In genomic region chr4:2805712-2806391, GRCh38 we compare ENCODE assay signal across 10 cellular contexts. TPM values are rescaled to one million over a fixed set of nuclear protein-coding genes. Genes with fewer than 3 reads are reported as not detected.
DNase-seq lines count a peak whose midpoint lies in the region; ATAC-seq, FAIRE-seq and TF ChIP-seq lines count a peak whose summit lies in the region.
"Had no signal": no experiment of that assay in that cellular context is flagged by ENCODE, and none has a peak within 500 bp of the region (broad histone marks: within the 10 kb centered on the region; RNA-seq: fewer than 3 reads in every experiment).

No MANE protein-coding gene starts in this region.

- H3K4me2 ChIP-seq in IMR-90 (ENCODE audit: low read depth, low read length) (no peak overlapping the region), smooth muscle cell (no peak overlapping the region)

- WGBS in IMR-90 (ENCODE audit: extremely low coverage in 2 of 2, insufficient read length in 1 of 2), 2 experiments = 69% methylated on average over 5 of the region's 21 CpGs; no CpG with 5 or more reads in 1 of the 2 experiments
- WGBS in small intestine, 3 donors = 22 to 33% (median 32%) methylated on average over 18 to 21 of the region's 21 CpGs
- 93% methylated on average over 16 of the region's 21 CpGs for WGBS in smooth muscle cell (ENCODE audit: low lambda C conversion rate)

- no peak overlapping the region for H3K4ac ChIP-seq in IMR-90 (ENCODE audit: low read depth, low read length)

- no peak overlapping the region for H2BK5ac ChIP-seq in IMR-90 (ENCODE audit: low read depth, low read length, poor library complexity, severe bottlenecking)

- dilution Hi-C loops in IMR-90 (cut with HindIII; ENCODE audit: low sequenced_read_pairs, unreplicated experiment) = no loop called here

- TF ChIP-seq RAD21 in IMR-90 (IDR thresholded peaks at IDR 0.05; ENCODE audit: low read length) = no peak

- CTCF ChIA-PET in IMR-90 (lab: Yijun Ruan, JAX) = no interaction called here

- H3K27me3 ChIP-seq in IMR-90 (ENCODE audit: control insufficient read depth, insufficient read depth, low read length) (no peaks in the 10 kb centered on the region), breast epithelium (no peaks in the 10 kb centered on the region), small intestine (ENCODE audit: control insufficient read depth in 2 of 2, insufficient read depth in 2 of 2, low read length in 2 of 2) (no peaks in the 10 kb centered on the region), smooth muscle cell (ENCODE audit: low read depth) (no peaks in the 10 kb centered on the region)

- no peak overlapping the region for H2BK120ac ChIP-seq in IMR-90 (ENCODE audit: low read depth, low read length)

- H3K27ac ChIP-seq in IMR-90 (ENCODE audit: insufficient read depth, low read length) (no peak overlapping the region), breast epithelium (peak overlapping the region; percentile 54 to 73), kidney (ENCODE audit: low read depth in 2 of 2, low read length in 2 of 2) (peak overlapping the region in 1 of 2 donors; percentile 32), small intestine (ENCODE audit: low read depth in 1 of 2, low read length in 1 of 2) (peak overlapping the region; percentile 70 to 83), smooth muscle cell (ENCODE audit: low read depth) (no peak overlapping the region)

- H3K56ac ChIP-seq in IMR-90 (ENCODE audit: extremely low read depth, insufficient read depth, low read length) = no peak overlapping the region

- FAIRE-seq in kidney (lab: Jason Lieb, UNC) (no peak), small intestine (lab: Jason Lieb, UNC) (no peak)

- peaks cover 0 to 59% of the 10 kb centered on the region in 2 experiments for H3K79me1 ChIP-seq in IMR-90 (ENCODE audit: low read depth in 1 of 2, low read length in 2 of 2)

- TF ChIP-seq POLR2A in IMR-90 (IDR thresholded peaks at IDR 0.05; ENCODE audit: low read depth, low read length) (no peak), breast epithelium (IDR thresholded peaks at IDR 0.05) (no peak)

- no peak overlapping the region for H3K14ac ChIP-seq in IMR-90 (replicated peaks; ENCODE audit: low read depth, low read length)

- BruUV-seq in IMR-90 (replicated peaks; lab: Mats Ljungman, UMichigan) = no TSS peak

- H2BK15ac ChIP-seq in IMR-90 (ENCODE audit: low read depth, low read length) = no peak overlapping the region

- H2BK20ac ChIP-seq in IMR-90 (ENCODE audit: low read depth, low read length) = no peak overlapping the region

- in situ Hi-C loops in IMR-90 (cut with MboI; ENCODE audit: low sequenced_read_pairs) = no loop called here

- H3K9ac ChIP-seq in IMR-90 (ENCODE audit: low read depth, low read length) (no peak overlapping the region), kidney (ENCODE audit: low read length in 2 of 2) (peak overlapping the region in 1 of 2 donors; percentile 34), smooth muscle cell (ENCODE audit: low read depth) (no peak overlapping the region)

- POLR2A ChIA-PET in IMR-90 (lab: Charles Lee; ENCODE audit: unreplicated experiment) = no interaction called here

- no peak overlapping the region for H4K91ac ChIP-seq in IMR-90 (ENCODE audit: insufficient read depth, low read depth, low read length)

- no peak overlapping the region for H4K8ac ChIP-seq in IMR-90 (ENCODE audit: low read depth in 2 of 2, low read length in 2 of 2)

- H4K5ac ChIP-seq in IMR-90 (ENCODE audit: low read depth, low read length) = no peak overlapping the region

- no peak overlapping the region for H2AK5ac ChIP-seq in IMR-90 (ENCODE audit: low read depth, low read length)

- ATAC-seq in IMR-90 (ENCODE audit: low read depth) = no peak

- H4K20me1 ChIP-seq in IMR-90 (ENCODE audit: insufficient read depth, low read length) = peaks cover 9% of the 10 kb centered on the region; the same call in 1 of the 2 replicates
- H4K20me1 ChIP-seq in smooth muscle cell (ENCODE audit: low read depth) = peaks cover 92% of the 10 kb centered on the region

- intact Hi-C loops in IMR-90 (cut with micrococcal nuclease) = no loop called here
- intact Hi-C loops in breast epithelium (cut with DNase I; ENCODE audit: low total_unique reads) = no loop called here
- intact Hi-C loops in kidney (cut with DNase I) = no loop called here

- H3K36me3 ChIP-seq in IMR-90 (ENCODE audit: control insufficient read depth, insufficient read depth, low read length) (0 out of 2 replicates have a peak, but pooled peaks cover 2% of the 10 kb centered on the region), breast epithelium (no peaks in the 10 kb centered on the region), kidney (ENCODE audit: control insufficient read depth in 1 of 2, insufficient read depth in 2 of 2, low read length in 2 of 2) (peaks cover 0 to 2% of the 10 kb centered on the region in 2 donors), small intestine (ENCODE audit: control insufficient read depth in 2 of 2, insufficient read depth in 2 of 2, low read length in 2 of 2) (no peaks in the 10 kb centered on the region), smooth muscle cell (ENCODE audit: low read depth) (no peaks in the 10 kb centered on the region)

- H3K4me3 ChIP-seq in IMR-90 (ENCODE audit: insufficient read depth, low read depth, low read length) = no peak overlapping the region
- H3K4me3 ChIP-seq in breast epithelium = peak overlapping the region in 1 of 3 donors; percentile 9
- H3K4me3 ChIP-seq in kidney (ENCODE audit: low read length in 2 of 2) = no peak overlapping the region
- H3K4me3 ChIP-seq in small intestine (ENCODE audit: low read depth in 1 of 2, low read length in 2 of 2) = no peak overlapping the region
- H3K4me3 ChIP-seq in smooth muscle cell = no peak overlapping the region

- H3K9me1 ChIP-seq in IMR-90 (ENCODE audit: insufficient read depth, low read length) = peaks cover 5% of the 10 kb centered on the region; the same call in 1 of the 2 replicates

- H2AK9ac ChIP-seq in IMR-90 (replicated peaks; ENCODE audit: low read depth, low read length, poor library complexity) = peak overlapping the region; percentile 61

- H3K18ac ChIP-seq in IMR-90 (ENCODE audit: low read depth, low read length) = no peak overlapping the region

- TF ChIP-seq CTCF in IMR-90 (conservative IDR thresholded peaks at IDR 0.05; ENCODE audit: low read depth, low read length) (no peak), breast epithelium (IDR thresholded peaks at IDR 0.05) (no peak), kidney (IDR thresholded peaks at IDR 0.05; ENCODE audit: borderline replicate concordance, extremely low read depth, insufficient read depth) (no peak), smooth muscle cell (IDR thresholded peaks at IDR 0.05; ENCODE audit: borderline replicate concordance, insufficient read depth, poor library complexity, severe bottlenecking) (no peak)

- H3F3A ChIP-seq in smooth muscle cell (ENCODE audit: low read depth) = no peaks in the 10 kb centered on the region

- H3K4me1 ChIP-seq in IMR-90 (ENCODE audit: control insufficient read depth, insufficient read depth, low read length) (peaks cover 19% of the 10 kb centered on the region), breast epithelium (peaks cover 8 to 37% of the 10 kb centered on the region in 2 donors), kidney (ENCODE audit: control insufficient read depth in 1 of 2, insufficient read depth in 1 of 2, low read depth in 1 of 2, low read length in 2 of 2) (peaks cover 36 to 60% of the 10 kb centered on the region in 2 donors), small intestine (ENCODE audit: control insufficient read depth in 2 of 2, insufficient read depth in 1 of 2, low read depth in 1 of 2, low read length in 1 of 2) (peaks cover 11 to 28% of the 10 kb centered on the region in 2 donors), smooth muscle cell (ENCODE audit: low read depth) (peaks cover 6% of the 10 kb centered on the region)

- H3K79me2 ChIP-seq in smooth muscle cell (ENCODE audit: low read depth) = peaks cover 65% of the 10 kb centered on the region

- H2AFZ ChIP-seq in IMR-90 (replicated peaks; ENCODE audit: low read length, poor library complexity) (peak overlapping the region; percentile 32), smooth muscle cell (ENCODE audit: low read depth) (no peak overlapping the region)

- DNase-seq in IMR-90 (no peak), breast epithelium (ENCODE audit: low spot score in 2 of 2) (no peak), kidney (peak; percentile 94), small intestine (peak; percentile 97), NCI-H524 (lab: John Stamatoyannopoulos, UW) (no peak), midbrain (lab: John Stamatoyannopoulos, UW) (no peak), smooth muscle cell (lab: John Stamatoyannopoulos, UW; ENCODE audit: unreplicated experiment) (no peak)
- no peak for DNase-seq in activated T-cell treated with anti-CD3 and anti-CD28 coated beads, Interleukin-2, amount 50 U/mL, for 48 hours
- DNase-seq: effector CD4-positive, alpha-beta T cell; NCI-H1694 treated with DMSO at 0.1 percent for 48 hours had no signal

- no peak overlapping the region for H3K23ac ChIP-seq in IMR-90 (ENCODE audit: low read depth, low read length)

- no peaks in the 10 kb centered on the region for H3K9me3 ChIP-seq in IMR-90 (ENCODE audit: control insufficient read depth, insufficient read depth, low read length)
- H3K9me3 ChIP-seq in breast epithelium = no peaks in the 10 kb centered on the region
- H3K9me3 ChIP-seq in kidney (ENCODE audit: control insufficient read depth in 1 of 2, low read length in 2 of 2) = no peaks in the 10 kb centered on the region
- no peaks in the 10 kb centered on the region for H3K9me3 ChIP-seq in small intestine (ENCODE audit: control insufficient read depth, low read depth)
- H3K9me3 ChIP-seq in smooth muscle cell (replicated peaks; ENCODE audit: low read depth) = no peaks in the 10 kb centered on the region

RNA-seq across cellular contexts. Expression of gene SH3BP2, which starts 13.0 kb away (rescaled TPM):
- total RNA-seq in IMR-90 (2012; rRNA removed) = 8.9 and 9.0 TPM in 2 replicates
- polyA plus RNA-seq in IMR-90 (2012; rRNA removed) = 37.2 and 45.3 TPM in 2 replicates
- 20.8 and 21.2 TPM in 2 replicates for polyA plus RNA-seq in IMR-90 (2012; cell fraction: cytosol; rRNA removed)
- 229 and 480 TPM in 2 replicates for polyA plus RNA-seq in IMR-90 (2012; cell fraction: nucleus; rRNA removed; ENCODE audit: low replicate concordance)
- total RNA-seq in breast epithelium = 10 to 100 TPM; 40.5 to 74.8 (median 59.3) TPM
- total RNA-seq in kidney = 128 TPM
- 27.3 TPM for polyA plus RNA-seq in kidney (ENCODE audit: insufficient read depth, low read depth, low replicate concordance)
- polyA plus RNA-seq in small intestine = 10 to 100 TPM in 2 of 3 donors, 1 to 10 TPM in 1; 8.9 to 33.7 (median 13.4) TPM
- 19.3 and 23.8 TPM in 2 replicates for total RNA-seq in smooth muscle cell
- polyA plus RNA-seq in smooth muscle cell = 17.3 and 27.4 TPM in 2 replicates

RNA-seq across cellular contexts. Expression of gene ADD1, which starts 37.8 kb away (rescaled TPM):
- total RNA-seq in IMR-90 (2012; rRNA removed) (117 and 122 TPM in 2 replicates), breast epithelium (100 to 1,000 TPM; 161 to 193 (median 181) TPM), kidney (313 TPM), smooth muscle cell (109 and 125 TPM in 2 replicates)
- polyA plus RNA-seq in IMR-90 (2012; rRNA removed) (190 and 215 TPM in 2 replicates), kidney (ENCODE audit: insufficient read depth, low read depth, low replicate concordance) (232 TPM), small intestine (100 to 1,000 TPM; 158 to 262 (median 180) TPM), smooth muscle cell (175 and 200 TPM in 2 replicates)
- 170 and 354 TPM in 2 replicates for polyA plus RNA-seq in IMR-90 (2012; cell fraction: cytosol; rRNA removed)
- 291 and 369 TPM in 2 replicates for polyA plus RNA-seq in IMR-90 (2012; cell fraction: nucleus; rRNA removed; ENCODE audit: low replicate concordance)

RNA-seq across cellular contexts. Expression of gene TNIP2, which starts 49.7 kb away (rescaled TPM):
- total RNA-seq in IMR-90 (2012; rRNA removed) = 33.3 and 36.9 TPM in 2 replicates
- 38.5 and 46.1 TPM in 2 replicates for polyA plus RNA-seq in IMR-90 (2012; rRNA removed)
- 48.6 and 56.4 TPM in 2 replicates for polyA plus RNA-seq in IMR-90 (2012; cell fraction: cytosol; rRNA removed)
- 120 and 143 TPM in 2 replicates for polyA plus RNA-seq in IMR-90 (2012; cell fraction: nucleus; rRNA removed; ENCODE audit: low replicate concordance)
- total RNA-seq in breast epithelium = 10 to 100 TPM; 46.4 to 73.4 (median 64.2) TPM
- 44.4 TPM for total RNA-seq in kidney
- 43.1 TPM for polyA plus RNA-seq in kidney (ENCODE audit: insufficient read depth, low read depth, low replicate concordance)
- 100 to 1,000 TPM in 1 of 3 donors, 10 to 100 TPM in 2; 50.8 to 109 (median 69.7) TPM for polyA plus RNA-seq in small intestine
- 23.8 and 24.7 TPM in 2 replicates for total RNA-seq in smooth muscle cell
- polyA plus RNA-seq in smooth muscle cell = 37.5 and 40.7 TPM in 2 replicates

Comparison
In these comparisons a context has a peak if more than half of its experiments do, and no peak if none do; other contexts are left out.
1. DNase-seq: peak in kidney (single experiment) and small intestine (single experiment); none in IMR-90 (single experiment), breast epithelium (0 of 2), NCI-H524 (0 of 2), midbrain (single experiment), activated T-cell treated with anti-CD3 and anti-CD28 coated beads, Interleukin-2, amount 50 U/mL, for 48 hours (0 of 2) and smooth muscle cell (single experiment).
2. H3K27ac ChIP-seq: peak in breast epithelium (2 of 2) and small intestine (2 of 2); none in IMR-90 (single experiment) and smooth muscle cell (single experiment).